15 cellular contexts compared by ENCODE assay signal in genomic region chr22:20014526-20015186, GRCh38. TPM values are rescaled to one million over a fixed set of nuclear protein-coding genes. Genes with fewer than 3 reads are reported as not detected.
DNase-seq lines count a peak whose midpoint lies in the region; ATAC-seq and TF ChIP-seq lines count a peak whose summit lies in the region.
"Had no signal": no experiment of that assay in that cellular context is flagged by ENCODE, and none has a peak within 500 bp of the region (broad histone marks: within the 10 kb centered on the region; RNA-seq: fewer than 3 reads in every experiment).

No MANE protein-coding gene starts in this region.

- CTCF ChIA-PET in MCF 10A (lab: Yijun Ruan, JAX): interaction anchor here (1.9 kb wide), 1 partner anchor 42 kb away, joined by 3 read pairs; no protein-coding TSS in a partner anchor
- CTCF ChIA-PET in WTC11 (lab: Charles Lee): interaction anchor here (0.9 to 6.5 kb wide), 12 partner anchors 8 to 284 kb away, joined by 3 to 181 read pairs (median 10); no protein-coding TSS in a partner anchor

- no CpG with 5 or more reads among the region's 5 CpGs for WGBS in right lobe of liver (ENCODE audit: insufficient coverage, low coverage, low lambda C conversion rate, missing lambda C conversion rate)
- 55 to 65% methylated on average over 4 to 5 of the region's 5 CpGs for WGBS in thyroid gland, 2 donors

- no peaks in the 10 kb centered on the region for H3K27me3 Mint-ChIP-seq in MCF 10A (ENCODE audit: insufficient read depth, unreplicated experiment)
- peaks cover 41% of the 10 kb centered on the region for H3K27me3 Mint-ChIP-seq in WTC11 (ENCODE audit: low read depth)

- TF ChIP-seq POLR2A in breast epithelium (IDR thresholded peaks at IDR 0.05) (no peak), right lobe of liver (IDR thresholded peaks at IDR 0.05) (no peak), thyroid gland (IDR thresholded peaks at IDR 0.05) (no peak)

- H3K4me3 Mint-ChIP-seq in MCF 10A (ENCODE audit: unreplicated experiment) (peak overlapping the region; percentile 35), WTC11 (peak overlapping the region; percentile 64)

- TF ChIP-seq CTCF in MCF 10A (IDR thresholded peaks at IDR 0.05; ENCODE audit: unreplicated experiment) (no peak), breast epithelium (IDR thresholded peaks at IDR 0.05) (no peak), WTC11 (IDR thresholded peaks at IDR 0.05) (no peak), right lobe of liver (IDR thresholded peaks at IDR 0.05) (no peak), thyroid gland (IDR thresholded peaks at IDR 0.05) (no peak)

- no peaks in the 10 kb centered on the region for H3K36me3 Mint-ChIP-seq in MCF 10A (ENCODE audit: insufficient read depth, unreplicated experiment)
- no peaks in the 10 kb centered on the region for H3K36me3 Mint-ChIP-seq in WTC11

- H3K4me3 ChIP-seq in breast epithelium (no peak overlapping the region), right lobe of liver (no peak overlapping the region), thyroid gland (replicated peaks in 1 of 3) (no peak overlapping the region)
- H3K4me3 ChIP-seq: left lung had no signal

- ATAC-seq in WTC11: no peak
- ATAC-seq in right lobe of liver: peak in 3 of 4 donors; percentile 9 to 56 (median 11)
- no peak for ATAC-seq in GM18861 (IDR thresholded peaks at IDR 0.05; ENCODE audit: unreplicated experiment)
- no peak for ATAC-seq in HG03457 (IDR thresholded peaks at IDR 0.05; ENCODE audit: unreplicated experiment)
- ATAC-seq: left lung had no signal

- no peak for DNase-seq in MCF 10A (ENCODE audit: unreplicated experiment)
- DNase-seq in breast epithelium (ENCODE audit: low spot score in 2 of 2): no peak
- no peak for DNase-seq in WTC11 (ENCODE audit: low spot score)
- peak in 2 of 3 donors; percentile 66 to 72 for DNase-seq in right lobe of liver
- DNase-seq in thyroid gland: peak; percentile 48 to 55
- DNase-seq in SIG-M5 (lab: John Stamatoyannopoulos, UW): no peak
- DNase-seq: activated CD4-positive, alpha-beta T cell treated with anti-CD3 and anti-CD28 coated beads, Interleukin-2, amount 50 U/mL, for 4 hours; activated gamma-delta T cell; DMS79; NCI-H1105; NCI-H510A treated with DMSO at 0.1 percent for 48 hours; occipital lobe had no signal

- no peaks in the 10 kb centered on the region for H3K36me3 ChIP-seq in breast epithelium
- H3K36me3 ChIP-seq in right lobe of liver: no peaks in the 10 kb centered on the region
- no peaks in the 10 kb centered on the region for H3K36me3 ChIP-seq in thyroid gland
- H3K36me3 ChIP-seq: left lung had no signal

- no TSS peak for BruUV-seq in MCF 10A (replicated peaks; lab: Mats Ljungman, UMichigan)

- no peaks in the 10 kb centered on the region for H3K27me3 ChIP-seq in breast epithelium
- H3K27me3 ChIP-seq in right lobe of liver: no peaks in the 10 kb centered on the region
- H3K27me3 ChIP-seq in thyroid gland: no peaks in the 10 kb centered on the region

- H3K9me3 Mint-ChIP-seq in MCF 10A (ENCODE audit: unreplicated experiment) (no peaks in the 10 kb centered on the region), WTC11 (no peaks in the 10 kb centered on the region)

- intact Hi-C loops in MCF 10A (cut with micrococcal nuclease): no loop called here
- intact Hi-C loops in breast epithelium (cut with DNase I; ENCODE audit: low total_unique reads): loop anchor here (5.0 kb wide), 1 partner anchor 42 kb away; no protein-coding TSS in a partner anchor
- intact Hi-C loops in right lobe of liver (cut with DNase I): loop anchor here in 1 of 2 donors (5.0 kb wide), 1 partner anchor 37 kb away; no protein-coding TSS in a partner anchor
- intact Hi-C loops in thyroid gland (cut with DNase I): no loop called here

- H3K4me1 ChIP-seq in breast epithelium: peaks cover 0 to 10% of the 10 kb centered on the region in 2 donors
- H3K4me1 ChIP-seq in right lobe of liver: peaks cover 0 to 23% (median 2%) of the 10 kb centered on the region in 4 donors
- peaks cover 17 to 37% of the 10 kb centered on the region in 2 donors for H3K4me1 ChIP-seq in thyroid gland

- H3K27ac Mint-ChIP-seq in MCF 10A (ENCODE audit: low read depth, unreplicated experiment) (peak overlapping the region; percentile 19), WTC11 (no peak overlapping the region; the same call in 1 of the 2 replicates)

- POLR2A ChIA-PET in MCF 10A (lab: Yijun Ruan, JAX): interaction anchor here (0.7 kb wide), 1 partner anchor 134 kb away, joined by 4 read pairs; no protein-coding TSS in a partner anchor
- POLR2A ChIA-PET in WTC11 (lab: Charles Lee): no interaction called here

- H3K27ac ChIP-seq in breast epithelium (no peak overlapping the region), right lobe of liver (no peak overlapping the region), thyroid gland (peak overlapping the region; percentile 54 to 74 (median 71))
- H3K27ac ChIP-seq: left lung had no signal

- H3K9me3 ChIP-seq in breast epithelium (no peaks in the 10 kb centered on the region), right lobe of liver (no peaks in the 10 kb centered on the region), thyroid gland (no peaks in the 10 kb centered on the region)
- H3K9me3 ChIP-seq: left lung had no signal

- peaks cover 5% of the 10 kb centered on the region for H3K4me1 Mint-ChIP-seq in MCF 10A (ENCODE audit: insufficient read depth, unreplicated experiment)
- H3K4me1 Mint-ChIP-seq in WTC11: peaks cover 8% of the 10 kb centered on the region

TF ChIP-seq in WTC11, 78 proteins besides CTCF, POLR2A, EP300 and RAD21:
- 0 out of 2 replicates have a peak, but pooled peaks have one; percentile 47 for TF ChIP-seq HMGXB4 (CRISPR knock-in tag; IDR thresholded peaks at IDR 0.05)
- no peak for TF ChIP-seq USF2 (CRISPR knock-in tag; IDR thresholded peaks at IDR 0.05)
- no peak for TF ChIP-seq ZNF532 (CRISPR knock-in tag; IDR thresholded peaks at IDR 0.05; ENCODE audit: borderline replicate concordance)

RNA-seq across cellular contexts. Expression of gene ARVCF, which starts 2.0 kb away (rescaled TPM):
- total RNA-seq in MCF 10A (2022): 7.5 and 11.8 TPM in 2 replicates
- total RNA-seq in breast epithelium: 10 to 100 TPM; 13.0 to 51.2 (median 44.2) TPM
- total RNA-seq in WTC11 (2021): 58.3 to 65.4 TPM (median 61.3 TPM) in 3 replicates
- 10 to 100 TPM; 11.5 to 40.9 (median 20.7) TPM for total RNA-seq in right lobe of liver
- 100 to 1,000 TPM in 3 of 4 donors, 10 to 100 TPM in 1; 34.5 to 123 (median 111) TPM for total RNA-seq in thyroid gland

RNA-seq across cellular contexts. Expression of gene TANGO2, which starts 6.3 kb away (rescaled TPM):
- total RNA-seq in MCF 10A (2022) (13.9 and 16.0 TPM in 2 replicates), breast epithelium (10 to 100 TPM; 25.9 to 55.4 (median 33.4) TPM), WTC11 (2021) (13.2 to 16.8 TPM (median 14.8 TPM) in 3 replicates), right lobe of liver (10 to 100 TPM; 11.0 to 27.0 (median 15.5) TPM), thyroid gland (10 to 100 TPM; 50.3 to 82.7 (median 65.2) TPM)

Comparison
In these comparisons a context has a peak if more than half of its experiments do, and no peak if none do; other contexts are left out.
1. DNase-seq: peak in right lobe of liver (2 of 3) and thyroid gland (2 of 2); none in MCF 10A (single experiment), breast epithelium (0 of 2), WTC11 (single experiment) and SIG-M5 (single experiment).
2. H3K27ac ChIP-seq: peak in thyroid gland (3 of 3); none in breast epithelium (0 of 2) and right lobe of liver (0 of 3).
3. ATAC-seq: peak in right lobe of liver (3 of 4); none in WTC11 (single experiment), GM18861 (single experiment) and HG03457 (single experiment).